1 cellular context compared by ENCODE assay signal in genomic region chr4:168731706-168732414, GRCh38.
A peak's percentile ranks its signal among the peaks of the same experiment; 100 is the strongest.
TF ChIP-seq lines count a peak whose summit lies in the region.

No MANE protein-coding gene starts in this region.

TF ChIP-seq in GM12878, 131 proteins besides CTCF, POLR2A, EP300 and RAD21 (continued from another document):
- TF ChIP-seq RELB (IDR thresholded peaks at IDR 0.05; ENCODE audit: low read depth) (peak; percentile 68; the same call in 1 of the 2 replicates), HCFC1 (IDR thresholded peaks at IDR 0.05; ENCODE audit: low read length) (no peak), SREBF2 (IDR thresholded peaks at IDR 0.05; ENCODE audit: low read length) (no peak), POLR2AphosphoS5 (IDR thresholded peaks at IDR 0.05; ENCODE audit: low read length) (no peak), KLF5 (IDR thresholded peaks at IDR 0.05; ENCODE audit: partially characterized antibody) (no peak), PKNOX1 (IDR thresholded peaks at IDR 0.05) (peak; percentile 85), PBX3 (IDR thresholded peaks at IDR 0.05; ENCODE audit: insufficient replicate concordance, low read depth, low read length) (peak; percentile 56), NBN (IDR thresholded peaks at IDR 0.05) (peak; percentile 28; the same call in 1 of the 2 replicates), BCLAF1 (IDR thresholded peaks at IDR 0.05) (no peak), MTA2 (IDR thresholded peaks at IDR 0.05; ENCODE audit: low read depth) (peak; percentile 56), DPF2 (IDR thresholded peaks at IDR 0.05) (peak; percentile 62), LARP7 (IDR thresholded peaks at IDR 0.05) (no peak), ETV6 (conservative IDR thresholded peaks at IDR 0.05 in 1 of 2, IDR thresholded peaks at IDR 0.05 in 1 of 2; ENCODE audit: borderline replicate concordance in 1 of 2, low read depth in 1 of 2) (no peak), IKZF2 (IDR thresholded peaks at IDR 0.05) (peak; percentile 77 to 83)
